In the genomic region with DNA sequence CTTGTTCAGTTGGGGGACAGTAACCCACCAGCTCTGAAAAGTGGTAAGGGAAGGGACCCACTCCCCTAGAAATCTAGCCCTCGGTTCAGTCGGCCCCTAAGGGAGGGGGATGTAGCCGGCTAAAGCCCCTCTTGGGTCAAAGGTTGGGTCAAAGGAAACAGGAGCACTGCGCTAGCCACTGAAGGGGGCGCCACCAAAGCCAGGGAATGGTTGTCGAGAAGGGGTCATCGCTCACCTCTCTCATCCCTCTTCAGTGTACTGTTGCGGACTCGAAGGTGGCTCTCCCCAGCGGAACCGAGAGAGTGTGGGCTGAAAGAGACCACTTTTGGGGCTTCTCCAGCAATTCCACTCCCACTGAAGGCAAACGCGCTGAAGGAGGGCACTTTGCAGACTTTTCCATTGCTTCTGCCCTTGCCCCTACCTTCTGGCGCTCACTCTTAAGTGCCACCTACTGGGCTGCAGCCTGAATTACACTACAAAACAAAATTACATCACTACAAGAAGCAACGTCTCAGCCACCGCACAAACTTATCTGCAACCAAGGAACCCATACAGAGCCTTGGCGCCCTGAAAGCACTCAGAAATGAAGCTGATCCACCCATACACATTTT, we compare ENCODE assay signal across 9 cellular contexts.
DNase-seq lines count a peak whose midpoint lies in the region; ATAC-seq and TF ChIP-seq lines count a peak whose summit lies in the region.
"Had no signal": no experiment of that assay in that cellular context is flagged by ENCODE, and none has a peak within 500 bp of the region (broad histone marks: within the 10 kb centered on the region; RNA-seq: fewer than 3 reads in every experiment).

No MANE protein-coding gene starts in this region.

- CTCF ChIA-PET in AG04449 (lab: Yijun Ruan, JAX), result interaction anchor here (0.6 to 3.0 kb wide), 21 partner anchors 8 to 309 kb away, joined by 3 to 21 read pairs (median 4); no protein-coding TSS in a partner anchor

- H3K4me1 ChIP-seq in Karpas-422 (ENCODE audit: low read length) (no peaks in the 10 kb centered on the region), tibial artery (peaks cover 0 to 17% (median 1%) of the 10 kb centered on the region in 4 donors)

- H3K9me2 ChIP-seq in Karpas-422 (replicated peaks; ENCODE audit: insufficient read depth, low read length), result no peaks in the 10 kb centered on the region

- no peak overlapping the region for H2AFZ ChIP-seq in Karpas-422 (ENCODE audit: low read length)

- H3K4me3 ChIP-seq in AG04449 (ENCODE audit: low read depth, low read length), result no peak overlapping the region
- H3K4me3 ChIP-seq in Karpas-422 (ENCODE audit: low read length), result no peak overlapping the region
- H3K4me3 ChIP-seq in epithelial cell of esophagus (ENCODE audit: low read length), result no peak overlapping the region
- H3K4me3 ChIP-seq in tibial artery, result no peak overlapping the region

- no peaks in the 10 kb centered on the region for H3K79me2 ChIP-seq in Karpas-422 (ENCODE audit: low read length)

- H3K27me3 ChIP-seq in Karpas-422 (ENCODE audit: low read length) (no peaks in the 10 kb centered on the region), tibial artery (no peaks in the 10 kb centered on the region)

- no peak for ATAC-seq in HG03196 (IDR thresholded peaks at IDR 0.05; ENCODE audit: unreplicated experiment)

- DNase-seq in AG04449 (ENCODE audit: low read depth, low spot score), result no peak
- DNase-seq in Karpas-422, result peak; percentile 72
- peak; percentile 49 for DNase-seq in epithelial cell of esophagus (ENCODE audit: low read depth)
- no peak for DNase-seq in tibial artery
- DNase-seq in NCI-H510A (lab: John Stamatoyannopoulos, UW), result no peak
- DNase-seq in activated naive CD4-positive, alpha-beta T cell treated with anti-CD3 and anti-CD28 coated beads, Interleukin-2, amount 50 U/mL, for 16 hours, result no peak
- DNase-seq: kidney glomerular epithelial cell had no signal

- POLR2A ChIA-PET in AG04449 (lab: Yijun Ruan, JAX), result no interaction called here

- H4K20me1 ChIP-seq in Karpas-422 (ENCODE audit: insufficient read depth, low read depth, low read length), result peaks cover 14% of the 10 kb centered on the region; the same call in 1 of the 2 replicates

- TF ChIP-seq CTCF in AG04449 (IDR thresholded peaks at IDR 0.05; ENCODE audit: insufficient read depth, low read length, missing control alignments), result peak; percentile 52
- TF ChIP-seq CTCF in GM12873 (IDR thresholded peaks at IDR 0.05; ENCODE audit: insufficient read depth, low read depth, low read length, missing control alignments), result peak; percentile 75
- peak; percentile 63 for TF ChIP-seq CTCF in epithelial cell of esophagus (IDR thresholded peaks at IDR 0.05; ENCODE audit: insufficient read depth, low read depth, low read length, missing control alignments)
- no peak for TF ChIP-seq CTCF in tibial artery (IDR thresholded peaks at IDR 0.05)

- no peaks in the 10 kb centered on the region for H3K9me3 ChIP-seq in Karpas-422 (ENCODE audit: low read length)
- no peaks in the 10 kb centered on the region for H3K9me3 ChIP-seq in tibial artery

- H3K27ac ChIP-seq in Karpas-422 (ENCODE audit: low read length), result no peak overlapping the region
- H3K27ac ChIP-seq in tibial artery, result no peak overlapping the region

- H3K36me3 ChIP-seq in Karpas-422 (ENCODE audit: insufficient read depth, low read length), result no peaks in the 10 kb centered on the region
- H3K36me3 ChIP-seq in tibial artery, result no peaks in the 10 kb centered on the region

- intact Hi-C loops in tibial artery (cut with DNase I; ENCODE audit: low total_unique reads), result no loop called here

- H3K4me2 ChIP-seq in Karpas-422 (ENCODE audit: low read depth, low read length, poor library complexity, severe bottlenecking), result no peak overlapping the region

- H3K9ac ChIP-seq in Karpas-422 (ENCODE audit: low read length), result no peak overlapping the region

Comparison
In these comparisons a context has a peak if more than half of its experiments do, and no peak if none do; other contexts are left out.
1. DNase-seq: peak in Karpas-422 (single experiment) and epithelial cell of esophagus (single experiment); none in AG04449 (single experiment), tibial artery (0 of 2), NCI-H510A (single experiment) and activated naive CD4-positive, alpha-beta T cell treated with anti-CD3 and anti-CD28 coated beads, Interleukin-2, amount 50 U/mL, for 16 hours (single experiment).
2. CTCF ChIP-seq: peak in AG04449 (single experiment), GM12873 (single experiment) and epithelial cell of esophagus (single experiment); none in tibial artery (0 of 2).